8 cellular contexts compared by ENCODE assay signal in genomic region chr19:18557474-18558201, GRCh38. TPM values are rescaled to one million over a fixed set of nuclear protein-coding genes. Genes with fewer than 3 reads are reported as not detected.
DNase-seq lines count a peak whose midpoint lies in the region; ATAC-seq lines count a peak whose summit lies in the region.

TSS of gene KXD1 (plus strand) at chr19:18557870. CDS start at chr19:18562057, 4,187 bp downstream.

- DNase-seq in DMS79 treated with DMSO at 0.1 percent for 48 hours (lab: John Stamatoyannopoulos, UW) (peak; percentile 96), Kasumi-1 (lab: John Stamatoyannopoulos, UW) (peak; percentile 98 to 99), RPMI7951 (ENCODE audit: low read depth) (peak; percentile 99), fibroblast of gingiva (ENCODE audit: low read depth) (peak; percentile 99), naive B cell (peak; percentile 98)
- DNase-seq in activated T-helper 1 cell treated with anti-CD3 and anti-CD28 coated beads, Interleukin-12 subunit alpha, Interleukin-12 subunit beta, Interleukin-2, Interleukin-4 antibody, amounts not matched to agents 30 ng/mL and 10 ng/mL and 1 ng/mL, durations not matched to agents 14 hours and 24 hours and 36 hours (ENCODE audit: low spot score), result peak; percentile 98

- intact Hi-C loops in activated T-helper 1 cell treated with anti-CD3 and anti-CD28 coated beads, Interleukin-12 subunit alpha, Interleukin-12 subunit beta, Interleukin-2, Interleukin-4 antibody, amounts not matched to agents 30 ng/mL and 10 ng/mL and 1 ng/mL, durations not matched to agents 14 hours and 24 hours and 36 hours (cut with micrococcal nuclease), result loop anchor here (1.0 to 5.0 kb wide), 8 partner anchors 13 to 635 kb away; partner anchors contain the start of genes BORCS8, COPE, DDX49 and ELL

- H3K9me3 Mint-ChIP-seq in activated T-helper 1 cell treated with anti-CD3 and anti-CD28 coated beads, Interleukin-12 subunit alpha, Interleukin-12 subunit beta, Interleukin-2, Interleukin-4 antibody, amounts not matched to agents 30 ng/mL and 10 ng/mL and 1 ng/mL, durations not matched to agents 14 hours and 24 hours and 36 hours, result no peaks in the 10 kb centered on the region
- no peaks in the 10 kb centered on the region for H3K9me3 Mint-ChIP-seq in naive B cell
- H3K9me3 Mint-ChIP-seq in stimulated activated memory B cell treated with anti-CD40 and anti-IgM and Interleukin-4, amounts not matched to agents 10 μg/mL and 1 μg/mL and 100 μg/mL, for 72 hours, result no peaks in the 10 kb centered on the region

- peak within 1 kb of the TSS; percentile 92 for H3K27ac Mint-ChIP-seq in activated T-helper 1 cell treated with anti-CD3 and anti-CD28 coated beads, Interleukin-12 subunit alpha, Interleukin-12 subunit beta, Interleukin-2, Interleukin-4 antibody, amounts not matched to agents 30 ng/mL and 10 ng/mL and 1 ng/mL, durations not matched to agents 14 hours and 24 hours and 36 hours
- H3K27ac Mint-ChIP-seq in naive B cell, result peak within 1 kb of the TSS; percentile 96 to 98 (median 98)
- peak within 1 kb of the TSS; percentile 95 for H3K27ac Mint-ChIP-seq in stimulated activated memory B cell treated with anti-CD40 and anti-IgM and Interleukin-4, amounts not matched to agents 10 μg/mL and 1 μg/mL and 100 μg/mL, for 72 hours

- ATAC-seq in GM21825 (IDR thresholded peaks at IDR 0.05; ENCODE audit: unreplicated experiment), result peak; percentile 91
- peak; percentile 96 for ATAC-seq in naive B cell (ENCODE audit: low read depth in 2 of 2)
- peak; percentile 100 for ATAC-seq in stimulated activated memory B cell treated with anti-CD40 and anti-IgM and Interleukin-4, amounts not matched to agents 10 μg/mL and 1 μg/mL and 100 μg/mL, for 72 hours

- H3K4me1 Mint-ChIP-seq in activated T-helper 1 cell treated with anti-CD3 and anti-CD28 coated beads, Interleukin-12 subunit alpha, Interleukin-12 subunit beta, Interleukin-2, Interleukin-4 antibody, amounts not matched to agents 30 ng/mL and 10 ng/mL and 1 ng/mL, durations not matched to agents 14 hours and 24 hours and 36 hours (ENCODE audit: low read depth), result peaks cover 20% of the 10 kb centered on the region
- peaks cover 12 to 22% (median 21%) of the 10 kb centered on the region in 3 donors for H3K4me1 Mint-ChIP-seq in naive B cell
- peaks cover 34% of the 10 kb centered on the region for H3K4me1 Mint-ChIP-seq in stimulated activated memory B cell treated with anti-CD40 and anti-IgM and Interleukin-4, amounts not matched to agents 10 μg/mL and 1 μg/mL and 100 μg/mL, for 72 hours

- no peaks in the 10 kb centered on the region for H3K27me3 Mint-ChIP-seq in activated T-helper 1 cell treated with anti-CD3 and anti-CD28 coated beads, Interleukin-12 subunit alpha, Interleukin-12 subunit beta, Interleukin-2, Interleukin-4 antibody, amounts not matched to agents 30 ng/mL and 10 ng/mL and 1 ng/mL, durations not matched to agents 14 hours and 24 hours and 36 hours (ENCODE audit: insufficient read depth)
- no peaks in the 10 kb centered on the region for H3K27me3 Mint-ChIP-seq in naive B cell
- H3K27me3 Mint-ChIP-seq in stimulated activated memory B cell treated with anti-CD40 and anti-IgM and Interleukin-4, amounts not matched to agents 10 μg/mL and 1 μg/mL and 100 μg/mL, for 72 hours, result no peaks in the 10 kb centered on the region

- H3K36me3 Mint-ChIP-seq in activated T-helper 1 cell treated with anti-CD3 and anti-CD28 coated beads, Interleukin-12 subunit alpha, Interleukin-12 subunit beta, Interleukin-2, Interleukin-4 antibody, amounts not matched to agents 30 ng/mL and 10 ng/mL and 1 ng/mL, durations not matched to agents 14 hours and 24 hours and 36 hours (ENCODE audit: low read depth), result peaks cover 12% of the 10 kb centered on the region
- no peaks in the 10 kb centered on the region for H3K36me3 Mint-ChIP-seq in naive B cell
- peaks cover 12% of the 10 kb centered on the region for H3K36me3 Mint-ChIP-seq in stimulated activated memory B cell treated with anti-CD40 and anti-IgM and Interleukin-4, amounts not matched to agents 10 μg/mL and 1 μg/mL and 100 μg/mL, for 72 hours

- H3K4me3 Mint-ChIP-seq in activated T-helper 1 cell treated with anti-CD3 and anti-CD28 coated beads, Interleukin-12 subunit alpha, Interleukin-12 subunit beta, Interleukin-2, Interleukin-4 antibody, amounts not matched to agents 30 ng/mL and 10 ng/mL and 1 ng/mL, durations not matched to agents 14 hours and 24 hours and 36 hours, result peak within 1 kb of the TSS; percentile 93
- H3K4me3 Mint-ChIP-seq in naive B cell, result peak within 1 kb of the TSS; percentile 84 to 96 (median 89)
- peak within 1 kb of the TSS; percentile 91 for H3K4me3 Mint-ChIP-seq in stimulated activated memory B cell treated with anti-CD40 and anti-IgM and Interleukin-4, amounts not matched to agents 10 μg/mL and 1 μg/mL and 100 μg/mL, for 72 hours

RNA-seq across cellular contexts. Expression of gene KXD1, which starts in this region (rescaled TPM):
- total RNA-seq in RPMI7951 (2014; rRNA removed; shearing (Covaris generic)), result 159 TPM in 2 replicates
- total RNA-seq in activated T-helper 1 cell treated with anti-CD3 and anti-CD28 coated beads, Interleukin-12 subunit alpha, Interleukin-12 subunit beta, Interleukin-2, Interleukin-4 antibody, amounts not matched to agents 30 ng/mL and 10 ng/mL and 1 ng/mL, durations not matched to agents 14 hours and 24 hours and 36 hours, result 128 and 133 TPM in 2 replicates
- 100 to 1,000 TPM in 1 of 6 donors, 10 to 100 TPM in 5; 75.3 to 108 (median 84.5) TPM for polyA plus RNA-seq in naive B cell (ENCODE audit: low read depth in 6 of 6)

Comparison
In these comparisons a context has a peak if more than half of its experiments do, and no peak if none do; other contexts are left out.
1. Peak in every context shown above with its lines: DNase-seq and ATAC-seq.